ENCODE assay signal across 6 cellular contexts in genomic region chrX:44850891-44851290, GRCh38. TPM values are rescaled to one million over a fixed set of nuclear protein-coding genes. Genes with fewer than 3 reads are reported as not detected.
"Had no signal": no experiment of that assay in that cellular context is flagged by ENCODE, and none has a peak within 500 bp of the region (broad histone marks: within the 10 kb centered on the region; RNA-seq: fewer than 3 reads in every experiment).

No MANE protein-coding gene starts in this region.

RNA-seq across cellular contexts. Expression of gene DUSP21, which starts 7.1 kb away (rescaled TPM):
- total RNA-seq: OCI-LY7, PC-9, Peyer's patch, Right ventricle myocardium inferior, RPMI7951, SJCRH30 had no signal
